In the genomic region with DNA sequence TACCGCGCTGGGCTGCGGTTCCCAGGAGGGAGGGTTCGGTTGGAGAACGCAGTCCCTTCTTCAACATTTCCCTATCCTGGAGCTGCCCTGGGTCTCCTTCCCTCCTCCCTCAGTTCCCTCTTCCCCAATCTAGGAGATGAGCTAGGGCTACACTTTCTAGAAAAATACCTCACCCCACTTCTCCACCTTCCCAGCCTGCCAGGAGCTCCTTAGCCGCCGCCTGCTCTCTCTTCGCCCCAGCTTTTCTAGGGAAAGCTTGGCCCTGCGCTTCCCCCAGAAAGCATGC, we compare ENCODE assay signal across 8 cellular contexts. TPM values are rescaled to one million over a fixed set of nuclear protein-coding genes. Genes with fewer than 3 reads are reported as not detected.
A peak's percentile ranks its signal among the peaks of the same experiment; 100 is the strongest.
DNase-seq lines count a peak whose midpoint lies in the region; ATAC-seq, FAIRE-seq and TF ChIP-seq lines count a peak whose summit lies in the region.
"Had no signal": no experiment of that assay in that cellular context is flagged by ENCODE, and none has a peak within 500 bp of the region (broad histone marks: within the 10 kb centered on the region; RNA-seq: fewer than 3 reads in every experiment).

No MANE protein-coding gene starts in this region.

- peaks cover 9% of the 10 kb centered on the region for H3K4me1 Mint-ChIP-seq in astrocyte (ENCODE audit: low read depth, unreplicated experiment)

- H2AK5ac ChIP-seq in IMR-90 (ENCODE audit: low read depth, low read length) = peak overlapping the region; percentile 51

- TF ChIP-seq RAD21 in IMR-90 (IDR thresholded peaks at IDR 0.05; ENCODE audit: low read length) = no peak

- H3K9me3 Mint-ChIP-seq in astrocyte (ENCODE audit: unreplicated experiment) = no peaks in the 10 kb centered on the region

- H3K4me3 Mint-ChIP-seq in astrocyte (ENCODE audit: unreplicated experiment) = peak overlapping the region; percentile 97

- H3K4me2 ChIP-seq in IMR-90 (ENCODE audit: low read depth, low read length) = peak overlapping the region; percentile 96
- H3K4me2 ChIP-seq in astrocyte (ENCODE audit: low read length) = peak overlapping the region; percentile 97

- H3K9me3 ChIP-seq in IMR-90 (ENCODE audit: control insufficient read depth, insufficient read depth, low read length) (no peaks in the 10 kb centered on the region), astrocyte (ENCODE audit: insufficient read depth, low read depth, low read length) (no peaks in the 10 kb centered on the region), kidney (ENCODE audit: control insufficient read depth in 1 of 2, low read length in 2 of 2) (no peaks in the 10 kb centered on the region), subcutaneous abdominal adipose tissue (ENCODE audit: control insufficient read depth in 5 of 5, low read length in 5 of 5) (no peaks in the 10 kb centered on the region)

- H4K5ac ChIP-seq in IMR-90 (ENCODE audit: low read depth, low read length) = peak overlapping the region; percentile 62

- H3K23ac ChIP-seq in IMR-90 (ENCODE audit: low read depth, low read length) = peak overlapping the region; percentile 90

- no TSS peak for BruUV-seq in IMR-90 (replicated peaks; lab: Mats Ljungman, UMichigan)

- H4K20me1 ChIP-seq in IMR-90 (ENCODE audit: insufficient read depth, low read length) (peaks cover 42% of the 10 kb centered on the region), astrocyte (ENCODE audit: insufficient read depth, low read length) (peaks cover 19% of the 10 kb centered on the region)

- H2AK9ac ChIP-seq in IMR-90 (replicated peaks; ENCODE audit: low read depth, low read length, poor library complexity) = peak overlapping the region; percentile 98

- peak overlapping the region; percentile 97 for H3K27ac Mint-ChIP-seq in astrocyte (ENCODE audit: unreplicated experiment)

- POLR2A ChIA-PET in IMR-90 (lab: Charles Lee; ENCODE audit: unreplicated experiment) = interaction anchor here (0.7 kb wide), 1 partner anchor 854 kb away, joined by 3 read pairs; no protein-coding TSS in a partner anchor

- peak overlapping the region; percentile 82 for H3K14ac ChIP-seq in IMR-90 (replicated peaks; ENCODE audit: low read depth, low read length)

- peaks cover 2% of the 10 kb centered on the region for H3K4me1 ChIP-seq in IMR-90 (ENCODE audit: control insufficient read depth, insufficient read depth, low read length)
- peaks cover 24% of the 10 kb centered on the region for H3K4me1 ChIP-seq in astrocyte (ENCODE audit: insufficient read depth, low read length)
- H3K4me1 ChIP-seq in kidney (ENCODE audit: control insufficient read depth in 1 of 2, insufficient read depth in 1 of 2, low read depth in 1 of 2, low read length in 2 of 2) = peaks cover 10 to 16% of the 10 kb centered on the region in 2 donors
- peaks cover 6 to 62% (median 48%) of the 10 kb centered on the region in 5 donors for H3K4me1 ChIP-seq in subcutaneous abdominal adipose tissue (ENCODE audit: control insufficient read depth in 5 of 5, insufficient read depth in 5 of 5, low read length in 5 of 5)

- H3K36me3 Mint-ChIP-seq in astrocyte (ENCODE audit: low read depth, unreplicated experiment) = peaks cover 5% of the 10 kb centered on the region

- peak overlapping the region; percentile 89 for H2AFZ ChIP-seq in IMR-90 (replicated peaks; ENCODE audit: low read length, poor library complexity)
- peak overlapping the region; percentile 74 for H2AFZ ChIP-seq in astrocyte (ENCODE audit: low read depth, low read length)

- FAIRE-seq in astrocyte (lab: Jason Lieb, UNC) = no peak
- FAIRE-seq in kidney (lab: Jason Lieb, UNC) = no peak

- H3K9me1 ChIP-seq in IMR-90 (ENCODE audit: insufficient read depth, low read length) = peaks cover 6% of the 10 kb centered on the region; the same call in 1 of the 2 replicates

- no peak for TF ChIP-seq POLR2A in IMR-90 (IDR thresholded peaks at IDR 0.05; ENCODE audit: low read depth, low read length)

- peak overlapping the region; percentile 85 for H3K9ac ChIP-seq in IMR-90 (ENCODE audit: low read depth, low read length)
- H3K9ac ChIP-seq in astrocyte (ENCODE audit: low read length) = peak overlapping the region; percentile 90
- H3K9ac ChIP-seq in kidney (ENCODE audit: low read length in 2 of 2) = peak overlapping the region; percentile 94 to 95
- peak overlapping the region; percentile 3 to 97 (median 83) for H3K9ac ChIP-seq in subcutaneous abdominal adipose tissue (ENCODE audit: low read length in 5 of 5)

- H3K56ac ChIP-seq in IMR-90 (ENCODE audit: extremely low read depth, insufficient read depth, low read length) = peak overlapping the region; percentile 88

- peak overlapping the region; percentile 16; the same call in 2 of the 3 replicates for H2BK15ac ChIP-seq in IMR-90 (ENCODE audit: low read depth, low read length)

- H3K36me3 ChIP-seq in IMR-90 (ENCODE audit: control insufficient read depth, insufficient read depth, low read length) = peaks cover 27% of the 10 kb centered on the region
- H3K36me3 ChIP-seq in astrocyte (ENCODE audit: insufficient read depth, low read length) = peaks cover 2% of the 10 kb centered on the region
- H3K36me3 ChIP-seq in kidney (ENCODE audit: control insufficient read depth in 1 of 2, insufficient read depth in 2 of 2, low read length in 2 of 2) = peaks cover 11 to 18% of the 10 kb centered on the region in 2 donors
- peaks cover 5 to 18% (median 15%) of the 10 kb centered on the region in 5 donors for H3K36me3 ChIP-seq in subcutaneous abdominal adipose tissue (ENCODE audit: control insufficient read depth in 5 of 5, insufficient read depth in 5 of 5, low read length in 5 of 5)

- peak overlapping the region; percentile 95 for H3K4ac ChIP-seq in IMR-90 (ENCODE audit: low read depth, low read length)

- CTCF ChIA-PET in IMR-90 (lab: Yijun Ruan, JAX) = no interaction called here

- peak overlapping the region; percentile 93 to 94 for H4K8ac ChIP-seq in IMR-90 (ENCODE audit: low read depth in 2 of 2, low read length in 2 of 2)

- H3K18ac ChIP-seq in IMR-90 (ENCODE audit: low read depth, low read length) = peak overlapping the region; percentile 94

- H2BK120ac ChIP-seq in IMR-90 (ENCODE audit: low read depth, low read length) = peak overlapping the region; percentile 89

- H2BK5ac ChIP-seq in IMR-90 (ENCODE audit: low read depth, low read length, poor library complexity, severe bottlenecking) = peak overlapping the region; percentile 87

- H2BK20ac ChIP-seq in IMR-90 (ENCODE audit: low read depth, low read length) = peak overlapping the region; percentile 22

- peak overlapping the region; percentile 92 for H4K91ac ChIP-seq in IMR-90 (ENCODE audit: insufficient read depth, low read depth, low read length)

- H3K79me1 ChIP-seq in IMR-90 (ENCODE audit: low read depth in 1 of 2, low read length in 2 of 2) = peaks cover 3 to 36% of the 10 kb centered on the region in 2 experiments

- H3K27me3 ChIP-seq in IMR-90 (ENCODE audit: control insufficient read depth, insufficient read depth, low read length) (no peaks in the 10 kb centered on the region), astrocyte (ENCODE audit: insufficient read depth, low read length) (peaks cover 6% of the 10 kb centered on the region), subcutaneous abdominal adipose tissue (ENCODE audit: control insufficient read depth in 5 of 5, insufficient read depth in 4 of 5, low read length in 5 of 5) (no peaks in the 10 kb centered on the region)

- TF ChIP-seq CTCF in IMR-90 (conservative IDR thresholded peaks at IDR 0.05; ENCODE audit: low read depth, low read length) (no peak), astrocyte (IDR thresholded peaks at IDR 0.05; ENCODE audit: insufficient read depth, low read depth, low read length) (no peak), kidney (IDR thresholded peaks at IDR 0.05; ENCODE audit: borderline replicate concordance, extremely low read depth, insufficient read depth) (no peak)

- H3K27me3 Mint-ChIP-seq in astrocyte (ENCODE audit: low read depth, unreplicated experiment) = no peaks in the 10 kb centered on the region

- dilution Hi-C loops in IMR-90 (cut with HindIII; ENCODE audit: low sequenced_read_pairs, unreplicated experiment) = no loop called here

- in situ Hi-C loops in IMR-90 (cut with MboI; ENCODE audit: low sequenced_read_pairs) = loop anchor here (5.0 to 10.0 kb wide), 3 partner anchors 1207 to 1949 kb away; no protein-coding TSS in a partner anchor

- no CpG with 5 or more reads among the region's 9 CpGs for WGBS in IMR-90 (ENCODE audit: extremely low coverage in 2 of 2, insufficient read length in 1 of 2), 2 experiments

- H3K4me3 ChIP-seq in IMR-90 (ENCODE audit: insufficient read depth, low read depth, low read length) = peak overlapping the region; percentile 97
- H3K4me3 ChIP-seq in astrocyte (ENCODE audit: insufficient read depth, low read depth, low read length) = peak overlapping the region; percentile 70
- peak overlapping the region; percentile 82 to 86 for H3K4me3 ChIP-seq in kidney (ENCODE audit: low read length in 2 of 2)
- H3K4me3 ChIP-seq in subcutaneous abdominal adipose tissue (ENCODE audit: low read depth in 1 of 5, low read length in 5 of 5) = peak overlapping the region; percentile 88 to 97 (median 92)

- DNase-seq in IMR-90 (no peak), astrocyte (ENCODE audit: low read depth) (peak; percentile 8), kidney (no peak), AG08395 (ENCODE audit: low spot score) (no peak)
- DNase-seq in stimulated activated CD4-positive, alpha-beta T cell treated with anti-CD3 and anti-CD28 coated beads, Interleukin-4, amount 100 ng/mL, for 4 hours = no peak

- intact Hi-C loops in IMR-90 (cut with micrococcal nuclease) = loop anchor here (5.0 to 10.0 kb wide), 9 partner anchors 952 to 1929 kb away; no protein-coding TSS in a partner anchor
- intact Hi-C loops in kidney (cut with DNase I) = loop anchor here (10.0 kb wide), 1 partner anchor 1899 kb away; no protein-coding TSS in a partner anchor

- peaks cover 25% of the 10 kb centered on the region for H3K79me2 ChIP-seq in astrocyte (ENCODE audit: insufficient read depth, low read length)

- H3K27ac ChIP-seq in IMR-90 (ENCODE audit: insufficient read depth, low read length) (peak overlapping the region; percentile 94), astrocyte (ENCODE audit: low read depth, low read length) (peak overlapping the region; percentile 74), kidney (ENCODE audit: low read depth in 2 of 2, low read length in 2 of 2) (peak overlapping the region; percentile 88 to 99), subcutaneous abdominal adipose tissue (ENCODE audit: low read depth, low read length) (peak overlapping the region; percentile 97)

- ATAC-seq in IMR-90 (ENCODE audit: low read depth) = no peak
- no peak for ATAC-seq in GM18502 (IDR thresholded peaks at IDR 0.05; ENCODE audit: poor library complexity, unreplicated experiment)
- ATAC-seq: HCT116 had no signal

TF ChIP-seq in IMR-90, 13 proteins besides CTCF, POLR2A, EP300 and RAD21 (continues in another document):
- TF ChIP-seq SMC3 (IDR thresholded peaks at IDR 0.05; ENCODE audit: low read depth, low read length) = no peak
- no peak for TF ChIP-seq MAZ (IDR thresholded peaks at IDR 0.05; ENCODE audit: borderline replicate concordance, low read depth, low read length)
- no peak for TF ChIP-seq CEBPB (IDR thresholded peaks at IDR 0.05; ENCODE audit: low read depth, low read length)

RNA-seq across cellular contexts. Expression of a gene that starts 0.5 kb away (rescaled TPM):
- total RNA-seq in IMR-90 (2012; rRNA removed) = 106 and 116 TPM in 2 replicates
- 317 and 336 TPM in 2 replicates for polyA plus RNA-seq in IMR-90 (2012; rRNA removed)
- polyA plus RNA-seq in IMR-90 (2012; cell fraction: cytosol; rRNA removed) = 78.5 and 82.1 TPM in 2 replicates
- 226 and 359 TPM in 2 replicates for polyA plus RNA-seq in IMR-90 (2012; cell fraction: nucleus; rRNA removed; ENCODE audit: low replicate concordance)
- 139 and 141 TPM in 2 replicates for total RNA-seq in astrocyte
- 343 TPM for total RNA-seq in kidney
- polyA plus RNA-seq in kidney (ENCODE audit: insufficient read depth, low read depth, low replicate concordance) = 16.0 TPM
